ENCODE assay signal across 14 cellular contexts in genomic region chr12:12399161-12399560, GRCh38. TPM values are rescaled to one million over a fixed set of nuclear protein-coding genes. Genes with fewer than 3 reads are reported as not detected.
DNase-seq lines count a peak whose midpoint lies in the region; ATAC-seq and TF ChIP-seq lines count a peak whose summit lies in the region.
"Had no signal": no experiment of that assay in that cellular context is flagged by ENCODE, and none has a peak within 500 bp of the region (broad histone marks: within the 10 kb centered on the region; RNA-seq: fewer than 3 reads in every experiment).

No MANE protein-coding gene starts in this region.

- H3K4me1 Mint-ChIP-seq in activated T-cell treated with anti-CD3 and anti-CD28 coated beads, Interleukin-2, amount 50 U/mL, for 24 hours (ENCODE audit: low read depth), result peaks cover 66% of the 10 kb centered on the region
- peaks cover 41% of the 10 kb centered on the region for H3K4me1 Mint-ChIP-seq in activated CD4-positive, alpha-beta T cell treated with anti-CD3 and anti-CD28 coated beads, Interleukin-2, amount 10 ng/mL, durations not matched to agents 24 days and 14 days

- H3K27me3 ChIP-seq in ascending aorta (no peaks in the 10 kb centered on the region), right lobe of liver (no peaks in the 10 kb centered on the region), upper lobe of left lung (no peaks in the 10 kb centered on the region)

- H3K4me1 ChIP-seq in ascending aorta, result peaks cover 6 to 20% of the 10 kb centered on the region in 2 donors
- peaks cover 0 to 45% (median 15%) of the 10 kb centered on the region in 4 donors for H3K4me1 ChIP-seq in right lobe of liver
- H3K4me1 ChIP-seq in upper lobe of left lung, result peaks cover 12 to 36% (median 27%) of the 10 kb centered on the region in 4 donors

- no peak overlapping the region for H3K4me3 Mint-ChIP-seq in activated T-cell treated with anti-CD3 and anti-CD28 coated beads, Interleukin-2, amount 50 U/mL, for 24 hours
- H3K4me3 Mint-ChIP-seq in activated CD4-positive, alpha-beta T cell treated with anti-CD3 and anti-CD28 coated beads, Interleukin-2, amount 10 ng/mL, durations not matched to agents 24 days and 14 days, result no peak overlapping the region
- H3K4me3 Mint-ChIP-seq: activated CD4-positive, alpha-beta memory T cell treated with anti-CD3 and anti-CD28 coated beads for 36 hours; mesothelial cell of epicardium had no signal

- peaks cover 8% of the 10 kb centered on the region for H3K9me3 Mint-ChIP-seq in activated T-cell treated with anti-CD3 and anti-CD28 coated beads, Interleukin-2, amount 50 U/mL, for 24 hours
- peaks cover 6% of the 10 kb centered on the region for H3K9me3 Mint-ChIP-seq in activated CD4-positive, alpha-beta T cell treated with anti-CD3 and anti-CD28 coated beads, Interleukin-2, amount 10 ng/mL, durations not matched to agents 24 days and 14 days

- no peak for TF ChIP-seq EP300 in upper lobe of left lung (IDR thresholded peaks at IDR 0.05)

- peak overlapping the region; percentile 20 for H3K27ac Mint-ChIP-seq in activated T-cell treated with anti-CD3 and anti-CD28 coated beads, Interleukin-2, amount 50 U/mL, for 24 hours
- no peak overlapping the region for H3K27ac Mint-ChIP-seq in activated CD4-positive, alpha-beta T cell treated with anti-CD3 and anti-CD28 coated beads, Interleukin-2, amount 10 ng/mL, durations not matched to agents 24 days and 14 days
- H3K27ac Mint-ChIP-seq: activated CD4-positive, alpha-beta memory T cell treated with anti-CD3 and anti-CD28 coated beads for 36 hours had no signal

- intact Hi-C loops in ascending aorta (cut with DNase I) (loop anchor here (2.0 to 5.0 kb wide), 2 partner anchors 44 to 163 kb away; partner anchors contain the start of gene DUSP16), right lobe of liver (cut with DNase I) (no loop called here)
- intact Hi-C loops in activated CD4-positive, alpha-beta T cell treated with anti-CD3 and anti-CD28 coated beads, Interleukin-2, amount 10 ng/mL, durations not matched to agents 24 days and 14 days (cut with micrococcal nuclease), result no loop called here

- H3K4me3 ChIP-seq in ascending aorta (no peak overlapping the region), right lobe of liver (no peak overlapping the region), upper lobe of left lung (no peak overlapping the region)

- peaks cover 53% of the 10 kb centered on the region for H3K36me3 Mint-ChIP-seq in activated T-cell treated with anti-CD3 and anti-CD28 coated beads, Interleukin-2, amount 50 U/mL, for 24 hours (ENCODE audit: low read depth)
- H3K36me3 Mint-ChIP-seq in activated CD4-positive, alpha-beta T cell treated with anti-CD3 and anti-CD28 coated beads, Interleukin-2, amount 10 ng/mL, durations not matched to agents 24 days and 14 days (ENCODE audit: low read depth), result peaks cover 41% of the 10 kb centered on the region

- H3K27ac ChIP-seq in ascending aorta (peak overlapping the region; percentile 60 to 81), right lobe of liver (peak overlapping the region; percentile 74 to 77 (median 76)), upper lobe of left lung (peak overlapping the region; percentile 36 to 65 (median 44))

- no peak for TF ChIP-seq POLR2A in right lobe of liver (IDR thresholded peaks at IDR 0.05)
- TF ChIP-seq POLR2A in upper lobe of left lung (IDR thresholded peaks at IDR 0.05), result no peak

- no peak for DNase-seq in activated T-cell treated with anti-CD3 and anti-CD28 coated beads, Interleukin-2, amount 50 U/mL, for 24 hours
- no peak for DNase-seq in activated T-cell treated with anti-CD3 and anti-CD28 coated beads for 4 hours
- no peak for DNase-seq in ascending aorta (ENCODE audit: low spot score in 2 of 2)
- DNase-seq in right lobe of liver, result no peak
- no peak for DNase-seq in upper lobe of left lung
- no peak for DNase-seq in DMS79 treated with DMSO at 0.1 percent for 48 hours (lab: John Stamatoyannopoulos, UW)
- no peak for DNase-seq in NCI-H446 (lab: John Stamatoyannopoulos, UW)
- DNase-seq in activated CD4-positive, alpha-beta T cell treated with anti-CD3 and anti-CD28 coated beads, Interleukin-2, amount 10 ng/mL, durations not matched to agents 24 days and 14 days, result no peak
- DNase-seq: activated CD4-positive, alpha-beta memory T cell treated with anti-CD3 and anti-CD28 coated beads for 36 hours; activated gamma-delta T cell; NCI-H2171 treated with DMSO at 0.1 percent for 48 hours; stimulated activated CD4-positive, alpha-beta T cell treated with anti-CD3 and anti-CD28 coated beads, Interleukin-12 subunit alpha, Interleukin-12 subunit beta, amount 100 ng/mL, for 4 hours had no signal

- no peaks in the 10 kb centered on the region for H3K9me3 ChIP-seq in ascending aorta
- H3K9me3 ChIP-seq in right lobe of liver, result no peaks in the 10 kb centered on the region
- no peaks in the 10 kb centered on the region for H3K9me3 ChIP-seq in upper lobe of left lung
- H3K9me3 ChIP-seq: thoracic aorta had no signal

- no peak for ATAC-seq in right lobe of liver
- ATAC-seq in upper lobe of left lung (ENCODE audit: low FRiP score in 2 of 2), result no peak

- no peaks in the 10 kb centered on the region for H3K27me3 Mint-ChIP-seq in activated T-cell treated with anti-CD3 and anti-CD28 coated beads, Interleukin-2, amount 50 U/mL, for 24 hours
- no peaks in the 10 kb centered on the region for H3K27me3 Mint-ChIP-seq in activated CD4-positive, alpha-beta T cell treated with anti-CD3 and anti-CD28 coated beads, Interleukin-2, amount 10 ng/mL, durations not matched to agents 24 days and 14 days
- H3K27me3 Mint-ChIP-seq: activated CD4-positive, alpha-beta memory T cell treated with anti-CD3 and anti-CD28 coated beads for 36 hours had no signal

- TF ChIP-seq CTCF in ascending aorta (IDR thresholded peaks at IDR 0.05) (no peak), right lobe of liver (IDR thresholded peaks at IDR 0.05) (no peak), upper lobe of left lung (IDR thresholded peaks at IDR 0.05) (no peak)

- H3K36me3 ChIP-seq in ascending aorta (no peaks in the 10 kb centered on the region), right lobe of liver (no peaks in the 10 kb centered on the region), upper lobe of left lung (no peaks in the 10 kb centered on the region)
- H3K36me3 ChIP-seq: thoracic aorta had no signal

- 87% methylated on average over 1 of the region's 1 CpG for WGBS in right lobe of liver (ENCODE audit: insufficient coverage, low coverage, low lambda C conversion rate, missing lambda C conversion rate)
- 73 to 74% methylated on average over 1 of the region's 1 CpG for WGBS in upper lobe of left lung, 2 donors

RNA-seq across cellular contexts. Expression of gene BORCS5, which starts 42.3 kb away (rescaled TPM):
- total RNA-seq in ascending aorta (3.0 TPM), right lobe of liver (10 to 100 TPM in 1 of 6 experiments, 1 to 10 TPM in 5; 6.0 to 11.1 (median 8.0) TPM), upper lobe of left lung (100 to 1,000 TPM in 1 of 6 donors, 10 to 100 TPM in 2, 1 to 10 TPM in 3; 7.3 to 105 (median 10.7) TPM)
- 34.0 and 37.0 TPM in 2 replicates for total RNA-seq in activated CD4-positive, alpha-beta T cell treated with anti-CD3 and anti-CD28 coated beads, Interleukin-2, amount 10 ng/mL, durations not matched to agents 24 days and 14 days

RNA-seq across cellular contexts. Expression of gene MANSC1, which starts 49.1 kb away (rescaled TPM):
- 72.1 TPM for total RNA-seq in ascending aorta
- 10 to 100 TPM in 1 of 6 experiments, 1 to 10 TPM in 5; 8.1 to 13.8 (median 8.8) TPM for total RNA-seq in right lobe of liver
- 10 to 100 TPM in 4 of 6 donors, 1 to 10 TPM in 2; 2.1 to 25.2 (median 14.0) TPM for total RNA-seq in upper lobe of left lung
- total RNA-seq in activated CD4-positive, alpha-beta T cell treated with anti-CD3 and anti-CD28 coated beads, Interleukin-2, amount 10 ng/mL, durations not matched to agents 24 days and 14 days, result 0.88 and 1.1 TPM in 2 replicates
